10 cellular contexts compared by ENCODE assay signal in the genomic region with DNA sequence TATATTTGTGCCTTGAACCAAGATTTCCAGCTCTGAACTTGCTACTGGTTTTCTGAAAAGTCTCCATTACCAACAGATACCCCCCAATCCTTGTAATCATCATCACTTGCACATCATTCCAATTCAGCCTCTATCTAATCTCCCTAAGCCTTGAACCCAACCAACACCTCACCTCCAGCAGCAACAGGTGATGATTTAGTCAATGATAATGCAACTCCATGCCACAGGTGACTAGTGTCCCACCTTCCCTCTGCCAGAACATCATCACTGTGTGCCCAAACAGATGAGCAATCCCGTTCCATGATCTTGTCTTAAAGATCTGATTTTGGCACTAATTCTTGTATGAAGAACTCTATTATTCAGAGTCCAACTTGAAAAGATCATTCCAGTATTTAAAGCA.
"Had no signal": no experiment of that assay in that cellular context is flagged by ENCODE, and none has a peak within 500 bp of the region (broad histone marks: within the 10 kb centered on the region; RNA-seq: fewer than 3 reads in every experiment).

No MANE protein-coding gene starts in this region.

- DNase-seq: H9, HCEC 1CT, HFFc6, IMR-90, KG1 had no signal

- H3K27ac ChIP-seq: HL-60 had no signal

- H2AFZ ChIP-seq: GM23338 had no signal

- FAIRE-seq: H1, H54, K562 had no signal

- H3K4me3 ChIP-seq: GM23338, K562 had no signal

- H3K4me2 ChIP-seq: GM23338 had no signal

- ATAC-seq: GM23338, K562 had no signal
